Comparison of ENCODE assay signal across 5 cellular contexts in the genomic region with DNA sequence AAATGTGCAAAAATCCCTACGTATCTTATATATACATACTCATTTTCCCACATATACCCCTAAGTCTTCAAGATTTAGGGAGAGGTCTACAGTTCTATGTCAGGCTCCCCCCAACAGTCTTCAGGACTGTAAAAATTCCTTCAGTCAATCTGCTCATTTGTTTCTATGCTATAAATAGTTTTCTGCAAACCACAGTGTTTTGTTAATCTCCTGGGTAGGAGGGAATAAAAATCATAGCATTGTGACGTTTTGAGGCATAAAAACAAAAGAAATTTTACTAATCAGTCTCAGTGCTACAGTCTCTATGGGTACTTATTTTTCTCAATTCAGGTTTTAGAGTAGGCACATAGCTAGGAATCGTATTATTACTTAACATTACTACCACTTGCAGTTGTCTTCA.
"Had no signal": no experiment of that assay in that cellular context is flagged by ENCODE, and none has a peak within 500 bp of the region (broad histone marks: within the 10 kb centered on the region; RNA-seq: fewer than 3 reads in every experiment).

No MANE protein-coding gene starts in this region.

- H3K4me3 Mint-ChIP-seq: GM23338, H9 had no signal

- H3K9me3 Mint-ChIP-seq: H9 had no signal

- DNase-seq: H9, HCEC 1CT, IMR-90 had no signal

- H3K4me3 ChIP-seq: GM23338, K562 had no signal

- H3K27ac Mint-ChIP-seq: GM23338, H9 had no signal

- H3K4me1 Mint-ChIP-seq: GM23338, H9 had no signal
